Comparison of ENCODE assay signal across 13 cellular contexts in genomic region chr3:141332436-141332835, GRCh38. TPM values are rescaled to one million over a fixed set of nuclear protein-coding genes. Genes with fewer than 3 reads are reported as not detected.
DNase-seq lines count a peak whose midpoint lies in the region; TF ChIP-seq lines count a peak whose summit lies in the region.
"Had no signal": no experiment of that assay in that cellular context is flagged by ENCODE, and none has a peak within 500 bp of the region (broad histone marks: within the 10 kb centered on the region; RNA-seq: fewer than 3 reads in every experiment).

No MANE protein-coding gene starts in this region.

- H3K27me3 Mint-ChIP-seq in chondrocyte (ENCODE audit: low read depth): no peaks in the 10 kb centered on the region
- H3K27me3 Mint-ChIP-seq: activated T-cell treated with anti-CD3 and anti-CD28 coated beads, Interleukin-2, amount 50 U/mL, for 24 hours; IgD-negative memory B cell had no signal

- H3K27ac ChIP-seq in PC-9 (peak overlapping the region; percentile 48), mesodermal cell (ENCODE audit: low read depth, low read length, severe bottlenecking) (peak overlapping the region; percentile 65), temporal lobe (ENCODE audit: low read depth, low read length) (peak overlapping the region; percentile 58)

- CTCF ChIA-PET in PC-9 (lab: Charles Lee): no interaction called here

- peaks cover 27% of the 10 kb centered on the region for H3F3A ChIP-seq in PC-9 (ENCODE audit: insufficient read depth, low read depth)

- H2AFZ ChIP-seq in PC-9: no peak overlapping the region

- no peaks in the 10 kb centered on the region for H3K27me3 ChIP-seq in PC-9 (ENCODE audit: insufficient read depth, low read depth)

- H3K9me3 ChIP-seq in PC-9 (ENCODE audit: insufficient read depth, low read depth): no peaks in the 10 kb centered on the region
- H3K9me3 ChIP-seq in mesodermal cell (ENCODE audit: control insufficient read depth, low read length): no peaks in the 10 kb centered on the region

- POLR2A ChIA-PET in PC-9 (lab: Charles Lee; ENCODE audit: unreplicated experiment): no interaction called here

- H3K36me3 ChIP-seq in PC-9 (ENCODE audit: low read depth): no peaks in the 10 kb centered on the region
- no peaks in the 10 kb centered on the region for H3K36me3 ChIP-seq in mesodermal cell (ENCODE audit: control insufficient read depth, insufficient read depth, low read length)

- peaks cover 30% of the 10 kb centered on the region for H3K4me1 ChIP-seq in PC-9 (replicated peaks; ENCODE audit: insufficient read depth)
- peaks cover 52% of the 10 kb centered on the region for H3K4me1 ChIP-seq in mesodermal cell (ENCODE audit: control insufficient read depth, insufficient read depth, low read length, poor library complexity, severe bottlenecking)

- H3K4me3 ChIP-seq in PC-9 (no peak overlapping the region), mesodermal cell (ENCODE audit: extremely low read depth, insufficient read depth, low read length, poor library complexity, severe bottlenecking) (no peak overlapping the region)

- peak overlapping the region; percentile 46 for H3K4me2 ChIP-seq in PC-9

- DNase-seq in PC-9 (no peak), chondrocyte (ENCODE audit: low spot score) (no peak), DMS79 (lab: John Stamatoyannopoulos, UW) (no peak), NOMO-1 (lab: John Stamatoyannopoulos, UW; ENCODE audit: unreplicated experiment in 2 of 2) (no peak)
- DNase-seq in stimulated activated naive CD4-positive, alpha-beta T cell treated with Interleukin-2 at 50 U/mL for 16 hours (lab: John Stamatoyannopoulos, UW): no peak
- DNase-seq: activated CD4-positive, alpha-beta T cell treated with anti-CD3 and anti-CD28 coated beads, Interleukin-2, amount 50 U/mL, for 4 hours; activated T-cell treated with anti-CD3 and anti-CD28 coated beads, Interleukin-2, amount 50 U/mL, for 24 hours; CD4-positive, CD25-positive, alpha-beta regulatory T cell; cortex of kidney had no signal

- H4K20me1 ChIP-seq in PC-9 (ENCODE audit: insufficient read depth): no peaks in the 10 kb centered on the region

- no peaks in the 10 kb centered on the region for H3K9me3 Mint-ChIP-seq in chondrocyte (ENCODE audit: low read depth)
- H3K9me3 Mint-ChIP-seq: activated T-cell treated with anti-CD3 and anti-CD28 coated beads, Interleukin-2, amount 50 U/mL, for 24 hours; IgD-negative memory B cell; nephron had no signal

- no peaks in the 10 kb centered on the region for H3K36me3 Mint-ChIP-seq in chondrocyte (ENCODE audit: low read depth)
- H3K36me3 Mint-ChIP-seq: CD4-positive, CD25-positive, alpha-beta regulatory T cell; IgD-negative memory B cell had no signal

- intact Hi-C loops in PC-9 (cut with micrococcal nuclease; ENCODE audit: unreplicated experiment): no loop called here

- BruUV-seq in PC-9 (replicated peaks; lab: Mats Ljungman, UMichigan): no TSS peak

- H3K4me1 Mint-ChIP-seq in chondrocyte (ENCODE audit: low read depth): peaks cover 67% of the 10 kb centered on the region

- H3K27ac Mint-ChIP-seq in chondrocyte (ENCODE audit: unreplicated experiment): peak overlapping the region; percentile 98
- H3K27ac Mint-ChIP-seq: activated T-cell treated with anti-CD3 and anti-CD28 coated beads, Interleukin-2, amount 50 U/mL, for 24 hours; IgD-negative memory B cell had no signal

- no peak overlapping the region for H3K4me3 Mint-ChIP-seq in chondrocyte (ENCODE audit: unreplicated experiment)
- H3K4me3 Mint-ChIP-seq: activated T-cell treated with anti-CD3 and anti-CD28 coated beads, Interleukin-2, amount 50 U/mL, for 24 hours; CD4-positive, CD25-positive, alpha-beta regulatory T cell; IgD-negative memory B cell; nephron had no signal

- 91 to 98% methylated on average over 4 of the region's 5 CpGs for WGBS in mesodermal cell (ENCODE audit: insufficient coverage in 2 of 2), 2 experiments

- TF ChIP-seq CTCF in PC-9 (conservative IDR thresholded peaks at IDR 0.05) (no peak), chondrocyte (IDR thresholded peaks at IDR 0.05) (no peak)

- no peaks in the 10 kb centered on the region for H3K79me2 ChIP-seq in PC-9 (ENCODE audit: low read depth)

- H3K9me2 ChIP-seq in PC-9 (ENCODE audit: insufficient read depth): no peaks in the 10 kb centered on the region

RNA-seq across cellular contexts. Expression of gene ZBTB38, which starts 35.9 kb away (rescaled TPM):
- total RNA-seq in PC-9 (2021): 18.5 and 21.8 TPM in 2 replicates
- 50.4 to 71.1 TPM (median 64.6 TPM) in 3 replicates for total RNA-seq in chondrocyte
- polyA plus RNA-seq in mesodermal cell (2013, experiment 1 of 2): 37.0 TPM
- polyA plus RNA-seq in mesodermal cell (2013, experiment 2 of 2): 34.1 TPM
- 117 TPM for total RNA-seq in temporal lobe
